In the genomic region with DNA sequence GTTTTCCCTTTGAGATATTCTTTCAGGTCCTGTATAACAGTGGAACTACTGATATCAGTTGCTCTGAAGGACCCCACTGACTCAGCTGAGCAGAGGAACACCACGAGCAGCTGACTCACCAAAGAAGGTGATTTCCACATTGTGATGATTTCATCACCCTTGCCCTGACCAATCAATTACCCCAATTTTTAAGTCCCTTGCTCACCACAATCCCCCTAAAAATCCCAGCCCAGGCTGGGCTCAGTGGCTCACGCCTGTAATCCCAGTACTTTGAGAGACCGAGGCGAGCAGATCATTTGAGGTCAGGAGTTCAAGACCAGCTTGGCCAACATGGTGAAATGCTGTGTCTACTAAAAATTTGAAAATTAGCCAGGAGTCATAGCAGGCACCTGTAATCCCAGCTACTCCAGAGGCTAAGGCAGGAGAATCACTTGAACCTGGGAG, we compare ENCODE assay signal across 9 cellular contexts.
A peak's percentile ranks its signal among the peaks of the same experiment; 100 is the strongest.
DNase-seq lines count a peak whose midpoint lies in the region; ATAC-seq, FAIRE-seq and TF ChIP-seq lines count a peak whose summit lies in the region.
"Had no signal": no experiment of that assay in that cellular context is flagged by ENCODE, and none has a peak within 500 bp of the region (broad histone marks: within the 10 kb centered on the region; RNA-seq: fewer than 3 reads in every experiment).

No MANE protein-coding gene starts in this region.

- CTCF ChIA-PET in K562 (lab: Yijun Ruan, JAX; ENCODE audit: low intra/inter-chr PET ratio): no interaction called here

- no peak for TF ChIP-seq RAD21 in K562 (CRISPR knock-in tag; conservative IDR thresholded peaks at IDR 0.05 in 1 of 2, IDR thresholded peaks at IDR 0.05 in 1 of 2)

- in situ Hi-C loops in K562 (cut with MboI): no loop called here

- H3K4me1 ChIP-seq in K562 (replicated peaks in 1 of 2; ENCODE audit: control insufficient read depth in 2 of 2, insufficient read depth in 2 of 2, low read length in 2 of 2): no peaks in the 10 kb centered on the region

- TF ChIP-seq CTCF in K562 (IDR thresholded peaks at IDR 0.05 in 2 of 3, conservative IDR thresholded peaks at IDR 0.05 in 1 of 3; ENCODE audit: insufficient read depth in 2 of 3, low read depth in 1 of 3, low read length in 3 of 3): no peak

- POLR2A ChIA-PET in K562 (lab: Yijun Ruan, JAX): interaction anchor here (0.7 to 1.8 kb wide), 3 partner anchors 11 to 124 kb away, joined by 3 to 6 read pairs (median 3); no protein-coding TSS in a partner anchor

- H3K4me3 ChIP-seq in K562: no peak overlapping the region

- H3K9me3 ChIP-seq in K562 (replicated peaks; ENCODE audit: control insufficient read depth, insufficient read depth, low read depth, low read length): no peaks in the 10 kb centered on the region

- no peaks in the 10 kb centered on the region for H3K79me2 ChIP-seq in K562 (ENCODE audit: control insufficient read depth, insufficient read depth, low read length)

- ATAC-seq in K562 (no peak; the same call in 2 of the 3 replicates), GM19467 (IDR thresholded peaks at IDR 0.05; ENCODE audit: unreplicated experiment) (no peak)

- peak; percentile 28; the same call in 1 of the 2 replicates for TF ChIP-seq EP300 in K562 (IDR thresholded peaks at IDR 0.05; ENCODE audit: low read length)

- H4K20me1 ChIP-seq in K562 (replicated peaks; ENCODE audit: control insufficient read depth, insufficient read depth, low read length): no peaks in the 10 kb centered on the region

- no peak overlapping the region for H2AFZ ChIP-seq in K562 (ENCODE audit: low read depth, low read length)

- peak; percentile 9 for DNase-seq in activated CD4-positive, alpha-beta T cell treated with anti-CD3 and anti-CD28 coated beads for 1 hour
- DNase-seq in activated CD4-positive, alpha-beta T cell treated with anti-CD3 and anti-CD28 coated beads, Interleukin-2, amount 50 U/mL, for 1 hour: no peak
- DNase-seq in MV-4-11 (lab: John Stamatoyannopoulos, UW): peak; percentile 96
- peak in 1 of 4 experiments; percentile 7 for DNase-seq in K562 (ENCODE audit: extremely low read depth in 1 of 4, low spot score in 3 of 4)
- peak; percentile 6 to 52 (median 22) for DNase-seq in stimulated activated CD4-positive, alpha-beta T cell treated with anti-CD3 and anti-CD28 coated beads, Interleukin-1b, Interleukin-23, amount 100 ng/mL, for 24 hours (ENCODE audit: low read depth in 4 of 4, low spot score in 1 of 4)
- DNase-seq in NCI-H2107 (lab: John Stamatoyannopoulos, UW): no peak
- DNase-seq in central memory CD4-positive, alpha-beta T cell: no peak

- H3K9me1 ChIP-seq in K562 (ENCODE audit: control insufficient read depth, insufficient read depth, low read length): no peaks in the 10 kb centered on the region

- H3K9ac ChIP-seq in K562 (ENCODE audit: insufficient read depth in 1 of 2, low read depth in 2 of 2, low read length in 2 of 2): no peak overlapping the region

- peaks cover 4 to 6% of the 10 kb centered on the region in 2 experiments; a peak in 3 of 5 replicates for H3K27me3 ChIP-seq in K562 (ENCODE audit: control insufficient read depth in 2 of 2, insufficient read depth in 2 of 2, low read length in 2 of 2)

- no peak for TF ChIP-seq POLR2A in K562 (conservative IDR thresholded peaks at IDR 0.05)

- WGBS in K562 (ENCODE audit: insufficient coverage, low coverage, missing lambda C conversion rate): 0% methylated on average over 4 of the region's 4 CpGs

- no peak overlapping the region for H3K4me2 ChIP-seq in K562 (ENCODE audit: insufficient read depth, low read length)

- no peak for FAIRE-seq in K562 (lab: Jason Lieb, UNC)

- intact Hi-C loops in K562 (cut with micrococcal nuclease): no loop called here

- no peak overlapping the region for H3K27ac ChIP-seq in K562 (ENCODE audit: extremely low read depth, low read depth, low read length)
- H3K27ac ChIP-seq: C4-2B had no signal

- H3K36me3 ChIP-seq in K562 (ENCODE audit: control insufficient read depth, insufficient read depth, low read length): no peaks in the 10 kb centered on the region

- no TSS peak for BruUV-seq in K562 (replicated peaks; lab: Mats Ljungman, UMichigan)

TF ChIP-seq in K562, 482 proteins besides CTCF, POLR2A, EP300 and RAD21 (continues in another document):
- no peak for TF ChIP-seq MAFK (IDR thresholded peaks at IDR 0.05; ENCODE audit: low read length)
- TF ChIP-seq NCOA4 (IDR thresholded peaks at IDR 0.05; ENCODE audit: partially characterized antibody): no peak
- no peak for TF ChIP-seq ZNF408 (CRISPR knock-in tag; IDR thresholded peaks at IDR 0.05; ENCODE audit: low read depth)
- TF ChIP-seq ARID1B (IDR thresholded peaks at IDR 0.05): peak; percentile 33; the same call in 1 of the 2 replicates
- TF ChIP-seq BACH1 (tag; IDR thresholded peaks at IDR 0.05): 0 out of 2 replicates have a peak, but pooled peaks have one; percentile 38
- no peak for TF ChIP-seq ARID3B (CRISPR knock-in tag; IDR thresholded peaks at IDR 0.05; ENCODE audit: borderline replicate concordance)
- no peak for TF ChIP-seq ZNF224 (CRISPR knock-in tag; IDR thresholded peaks at IDR 0.05)
- no peak for TF ChIP-seq NFIC (IDR thresholded peaks at IDR 0.05)
- TF ChIP-seq FOXA1 (IDR thresholded peaks at IDR 0.05; ENCODE audit: borderline replicate concordance): no peak
- TF ChIP-seq HOMEZ (CRISPR knock-in tag; IDR thresholded peaks at IDR 0.05): no peak
- TF ChIP-seq TCFL5 (CRISPR knock-in tag; conservative IDR thresholded peaks at IDR 0.05): no peak
- TF ChIP-seq PHF8 (IDR thresholded peaks at IDR 0.05; ENCODE audit: borderline replicate concordance, low read length): no peak
- TF ChIP-seq GABPA (tag; conservative IDR thresholded peaks at IDR 0.05; ENCODE audit: low read depth): no peak
- peak; percentile 24; the same call in 1 of the 2 replicates for TF ChIP-seq MAFG (tag; conservative IDR thresholded peaks at IDR 0.05)
- peak; percentile 96 for TF ChIP-seq FOSL1 (tag; conservative IDR thresholded peaks at IDR 0.05)
- peak; percentile 65 for TF ChIP-seq CEBPG (CRISPR knock-in tag; IDR thresholded peaks at IDR 0.05)
- peak; percentile 91 to 94 for TF ChIP-seq CEBPG (tag; conservative IDR thresholded peaks at IDR 0.05 in 1 of 2, IDR thresholded peaks at IDR 0.05 in 1 of 2)
- no peak for TF ChIP-seq ZNF140 (CRISPR knock-in tag; IDR thresholded peaks at IDR 0.05)
- peak; percentile 33 to 79; a peak in 2 of 4 replicates for TF ChIP-seq TRIM24 (IDR thresholded peaks at IDR 0.05)
- TF ChIP-seq ZNF24 (IDR thresholded peaks at IDR 0.05): peak; percentile 44; the same call in 1 of the 2 replicates
- TF ChIP-seq ZBTB7A (IDR thresholded peaks at IDR 0.05; ENCODE audit: borderline replicate concordance, control insufficient read depth, low read depth, low read length): no peak
- TF ChIP-seq ZKSCAN1 (IDR thresholded peaks at IDR 0.05; ENCODE audit: low read depth, low read length): no peak
- TF ChIP-seq STAT5B (CRISPR knock-in tag; IDR thresholded peaks at IDR 0.05): no peak
- no peak for TF ChIP-seq DDX20 (tag; IDR thresholded peaks at IDR 0.05; ENCODE audit: low read depth)
- TF ChIP-seq JUND (IDR thresholded peaks at IDR 0.05; ENCODE audit: borderline replicate concordance, low read depth, low read length): peak; percentile 82
- TF ChIP-seq JUND (tag; IDR thresholded peaks at IDR 0.05; ENCODE audit: borderline replicate concordance, low read depth, low read length): peak; percentile 67; the same call in 1 of the 3 replicates
- no peak for TF ChIP-seq SRSF1 (IDR thresholded peaks at IDR 0.05; ENCODE audit: low read depth, low read length)
- TF ChIP-seq ATF7 (IDR thresholded peaks at IDR 0.05): 0 out of 2 replicates have a peak, but pooled peaks have one; percentile 23
- no peak for TF ChIP-seq PTRF (tag; IDR thresholded peaks at IDR 0.05)
- TF ChIP-seq ZBTB17 (CRISPR knock-in tag; IDR thresholded peaks at IDR 0.05): no peak
- no peak for TF ChIP-seq TAF15 (IDR thresholded peaks at IDR 0.05; ENCODE audit: low read depth, low read length)
- TF ChIP-seq CBFA2T3 (IDR thresholded peaks at IDR 0.05): no peak
- TF ChIP-seq ZNF584 (CRISPR knock-in tag; IDR thresholded peaks at IDR 0.05; ENCODE audit: low read depth): 0 out of 2 replicates have a peak, but pooled peaks have one; percentile 39
- no peak for TF ChIP-seq NFYB (IDR thresholded peaks at IDR 0.05; ENCODE audit: extremely low read depth, insufficient read length)
- no peak for TF ChIP-seq ARNT (IDR thresholded peaks at IDR 0.05)

Comparison
In these comparisons a context has a peak if more than half of its experiments do, and no peak if none do; other contexts are left out.
1. DNase-seq: peak in activated CD4-positive, alpha-beta T cell treated with anti-CD3 and anti-CD28 coated beads for 1 hour (single experiment), MV-4-11 (single experiment) and stimulated activated CD4-positive, alpha-beta T cell treated with anti-CD3 and anti-CD28 coated beads, Interleukin-1b, Interleukin-23, amount 100 ng/mL, for 24 hours (4 of 4); none in activated CD4-positive, alpha-beta T cell treated with anti-CD3 and anti-CD28 coated beads, Interleukin-2, amount 50 U/mL, for 1 hour (single experiment), NCI-H2107 (single experiment) and central memory CD4-positive, alpha-beta T cell (single experiment).